In the genomic region with DNA sequence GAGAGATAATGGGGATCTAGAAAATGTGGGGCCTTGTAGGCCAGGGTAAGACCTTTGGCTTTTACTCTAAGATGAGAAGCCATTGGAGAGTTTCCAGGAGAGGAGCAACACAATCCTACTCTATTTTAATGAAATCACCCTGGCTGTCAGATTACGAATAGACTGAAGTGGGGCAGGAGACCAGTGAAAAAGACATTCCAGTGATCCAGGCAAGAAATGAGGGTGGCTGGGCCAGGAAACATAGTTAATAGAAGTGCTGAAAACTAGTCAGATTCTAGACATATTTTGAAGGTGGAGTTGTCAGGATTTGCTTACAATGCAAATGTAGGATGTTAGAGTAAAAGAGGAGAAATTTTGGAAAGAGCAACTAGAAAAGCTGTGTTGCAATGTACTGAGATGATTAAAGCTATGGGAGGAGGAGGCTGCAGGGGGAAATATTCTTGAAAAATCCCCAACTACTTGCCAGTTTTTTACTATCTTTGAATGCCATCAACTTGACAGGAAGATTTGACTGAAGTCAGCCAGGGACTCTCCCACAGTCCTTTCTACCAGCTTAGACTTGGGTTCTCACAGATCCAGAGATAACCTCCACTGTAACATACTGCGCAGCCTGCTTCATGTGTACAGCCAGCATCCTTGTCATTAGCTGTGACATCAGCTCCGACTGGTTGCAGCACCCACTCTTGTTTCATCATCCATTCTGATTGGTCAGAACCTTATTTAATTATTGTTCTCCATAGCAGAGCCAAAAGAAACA, we compare ENCODE assay signal across 10 cellular contexts.
A peak's percentile ranks its signal among the peaks of the same experiment; 100 is the strongest.
DNase-seq lines count a peak whose midpoint lies in the region; ATAC-seq and TF ChIP-seq lines count a peak whose summit lies in the region.
"Had no signal": no experiment of that assay in that cellular context is flagged by ENCODE, and none has a peak within 500 bp of the region (broad histone marks: within the 10 kb centered on the region; RNA-seq: fewer than 3 reads in every experiment).

No MANE protein-coding gene starts in this region.

- no peak for TF ChIP-seq CTCF in fibroblast of villous mesenchyme (IDR thresholded peaks at IDR 0.05; ENCODE audit: insufficient read depth, low read depth, low read length)

- intact Hi-C loops in activated CD4-positive, alpha-beta T cell treated with anti-CD3 and anti-CD28 coated beads, Interleukin-2, amount 10 ng/mL, durations not matched to agents 24 days and 14 days (cut with micrococcal nuclease), result loop anchor here (1.0 to 10.0 kb wide), 10 partner anchors 61 to 996 kb away; a partner anchor contains a TSS

- no peaks in the 10 kb centered on the region for H3K36me3 Mint-ChIP-seq in activated CD4-positive, alpha-beta T cell treated with anti-CD3 and anti-CD28 coated beads, Interleukin-2, amount 10 ng/mL, durations not matched to agents 24 days and 14 days (ENCODE audit: low read depth)

- H3K27ac Mint-ChIP-seq in activated CD4-positive, alpha-beta T cell treated with anti-CD3 and anti-CD28 coated beads, Interleukin-2, amount 10 ng/mL, durations not matched to agents 24 days and 14 days, result no peak overlapping the region
- H3K27ac Mint-ChIP-seq: nephron had no signal

- no peak overlapping the region for H3K4me3 Mint-ChIP-seq in activated CD4-positive, alpha-beta T cell treated with anti-CD3 and anti-CD28 coated beads, Interleukin-2, amount 10 ng/mL, durations not matched to agents 24 days and 14 days
- H3K4me3 Mint-ChIP-seq: nephron had no signal

- DNase-seq in activated CD4-positive, alpha-beta T cell treated with anti-CD3 and anti-CD28 coated beads, Interleukin-2, amount 10 ng/mL, durations not matched to agents 24 days and 14 days, result peak; percentile 77
- no peak for DNase-seq in activated CD4-positive, alpha-beta T cell treated with anti-CD3 and anti-CD28 coated beads for 1 hour
- peak; percentile 22 for DNase-seq in OCI-M1 (lab: John Stamatoyannopoulos, UW)
- peak; percentile 82 for DNase-seq in fibroblast of villous mesenchyme (ENCODE audit: low read depth)
- DNase-seq in stimulated activated CD4-positive, alpha-beta T cell treated with anti-CD3 and anti-CD28 coated beads, Interleukin-4, amount 100 ng/mL, for 1 hour, result peak; percentile 2
- DNase-seq in inferior parietal cortex (ENCODE audit: extremely low spot score), result no peak
- DNase-seq in HuH-7 (ENCODE audit: low spot score), result no peak
- DNase-seq: T-helper 9 cell had no signal

- no peaks in the 10 kb centered on the region for H3K27me3 Mint-ChIP-seq in activated CD4-positive, alpha-beta T cell treated with anti-CD3 and anti-CD28 coated beads, Interleukin-2, amount 10 ng/mL, durations not matched to agents 24 days and 14 days

- H3K9me3 Mint-ChIP-seq in activated CD4-positive, alpha-beta T cell treated with anti-CD3 and anti-CD28 coated beads, Interleukin-2, amount 10 ng/mL, durations not matched to agents 24 days and 14 days, result no peaks in the 10 kb centered on the region
- H3K9me3 Mint-ChIP-seq: nephron had no signal

- peaks cover 16% of the 10 kb centered on the region for H3K4me1 Mint-ChIP-seq in activated CD4-positive, alpha-beta T cell treated with anti-CD3 and anti-CD28 coated beads, Interleukin-2, amount 10 ng/mL, durations not matched to agents 24 days and 14 days

- no peak overlapping the region for H3K4me3 ChIP-seq in fibroblast of villous mesenchyme (ENCODE audit: low read depth, low read length)

- ATAC-seq in GM19351 (IDR thresholded peaks at IDR 0.05; ENCODE audit: unreplicated experiment), result no peak

Comparison
In these comparisons a context has a peak if more than half of its experiments do, and no peak if none do; other contexts are left out.
1. DNase-seq: peak in activated CD4-positive, alpha-beta T cell treated with anti-CD3 and anti-CD28 coated beads, Interleukin-2, amount 10 ng/mL, durations not matched to agents 24 days and 14 days (single experiment), OCI-M1 (single experiment), fibroblast of villous mesenchyme (single experiment) and stimulated activated CD4-positive, alpha-beta T cell treated with anti-CD3 and anti-CD28 coated beads, Interleukin-4, amount 100 ng/mL, for 1 hour (single experiment); none in activated CD4-positive, alpha-beta T cell treated with anti-CD3 and anti-CD28 coated beads for 1 hour (single experiment), inferior parietal cortex (single experiment) and HuH-7 (single experiment).